ENCODE assay signal across 27 cellular contexts in genomic region chr6:11426571-11426970, GRCh38.
DNase-seq lines count a peak whose midpoint lies in the region; ATAC-seq and TF ChIP-seq lines count a peak whose summit lies in the region.
"Had no signal": no experiment of that assay in that cellular context is flagged by ENCODE, and none has a peak within 500 bp of the region (broad histone marks: within the 10 kb centered on the region; RNA-seq: fewer than 3 reads in every experiment).

No MANE protein-coding gene starts in this region.

- no peaks in the 10 kb centered on the region for H3K79me2 ChIP-seq in PC-9 (ENCODE audit: low read depth)

- DNase-seq in Caco-2 (no peak), PC-9 (no peak), gastrocnemius medialis (no peak), superior temporal gyrus (ENCODE audit: extremely low spot score) (no peak)
- no peak for DNase-seq in activated T-cell treated with anti-CD3 and anti-CD28 coated beads, Interleukin-2, amount 50 U/mL, for 48 hours
- DNase-seq: activated CD8-positive, alpha-beta T cell treated with anti-CD3 and anti-CD28 coated beads, Interleukin-2, amount 10 ng/mL, durations not matched to agents 7 days and 5 days; activated gamma-delta T cell treated with Interleukin-2 at 50 U/mL for 16 hours; amniotic stem cell; CD4-positive, alpha-beta T cell; DMS153; endodermal cell; GOT3; kidney; NCI-H1436 treated with DMSO at 0.1 percent for 48 hours; NCI-H510A; NK-92 treated with Interleukin-12 subunit alpha and Interleukin-12 subunit beta, amount 100 ng/mL, for 24 hours; stimulated activated CD4-positive, alpha-beta T cell treated with anti-CD3 and anti-CD28 coated beads, Interleukin-2, amount 100 ng/mL, for 24 hours; T-cell had no signal

- H3K27me3 ChIP-seq in Caco-2 (replicated peaks; ENCODE audit: control insufficient read depth, insufficient read depth, low read length) (no peaks in the 10 kb centered on the region), PC-9 (ENCODE audit: insufficient read depth, low read depth) (no peaks in the 10 kb centered on the region), gastroesophageal sphincter (no peaks in the 10 kb centered on the region), gastrocnemius medialis (no peaks in the 10 kb centered on the region)
- H3K27me3 ChIP-seq: suprapubic skin had no signal

- in situ Hi-C loops in gastrocnemius medialis (cut with MboI; ENCODE audit: low sequenced_read_pairs in 4 of 4) = no loop called here

- intact Hi-C loops in Caco-2 (cut with micrococcal nuclease; ENCODE audit: unreplicated experiment) (no loop called here), PC-9 (cut with micrococcal nuclease; ENCODE audit: unreplicated experiment) (no loop called here), gastrocnemius medialis (cut with DNase I; ENCODE audit: low total_unique reads) (no loop called here)

- H3K27ac ChIP-seq in PC-9 (peak overlapping the region; percentile 80; the same call in 1 of the 2 replicates), gastroesophageal sphincter (peak overlapping the region in 1 of 4 donors; percentile 18), gastrocnemius medialis (peak overlapping the region in 3 of 4 donors; percentile 30 to 81 (median 64))
- H3K27ac ChIP-seq: psoas muscle, suprapubic skin had no signal

- CTCF ChIA-PET in Caco-2 (lab: Charles Lee) (no interaction called here), PC-9 (lab: Charles Lee) (no interaction called here)

- H4K20me1 ChIP-seq in PC-9 (ENCODE audit: insufficient read depth) = no peaks in the 10 kb centered on the region

- no peaks in the 10 kb centered on the region for H3K27me3 Mint-ChIP-seq in Caco-2 (ENCODE audit: insufficient read depth, unreplicated experiment)
- H3K27me3 Mint-ChIP-seq: CD4-positive, alpha-beta T cell; T-cell had no signal

- peaks cover 49% of the 10 kb centered on the region for H3K4me1 ChIP-seq in Caco-2
- peaks cover 69% of the 10 kb centered on the region for H3K4me1 ChIP-seq in PC-9 (replicated peaks; ENCODE audit: insufficient read depth)
- H3K4me1 ChIP-seq in gastroesophageal sphincter = peaks cover 0 to 35% (median 19%) of the 10 kb centered on the region in 3 donors
- H3K4me1 ChIP-seq in gastrocnemius medialis = peaks cover 27 to 28% of the 10 kb centered on the region in 2 donors

- TF ChIP-seq POLR2A in gastroesophageal sphincter (IDR thresholded peaks at IDR 0.05) (no peak), gastrocnemius medialis (IDR thresholded peaks at IDR 0.05) (no peak)

- H3K9me3 ChIP-seq in Caco-2 (no peaks in the 10 kb centered on the region), PC-9 (ENCODE audit: insufficient read depth, low read depth) (no peaks in the 10 kb centered on the region), gastroesophageal sphincter (no peaks in the 10 kb centered on the region), gastrocnemius medialis (no peaks in the 10 kb centered on the region)
- H3K9me3 ChIP-seq: psoas muscle, suprapubic skin had no signal

- 62 to 93% methylated on average over 2 of the region's 2 CpGs for WGBS in gastroesophageal sphincter (ENCODE audit: low coverage in 1 of 2), 2 donors

- no peaks in the 10 kb centered on the region for H3K36me3 ChIP-seq in Caco-2 (ENCODE audit: control insufficient read depth, insufficient read depth, low read length)
- H3K36me3 ChIP-seq in PC-9 (ENCODE audit: low read depth) = no peaks in the 10 kb centered on the region
- H3K36me3 ChIP-seq in gastroesophageal sphincter = no peaks in the 10 kb centered on the region
- H3K36me3 ChIP-seq in gastrocnemius medialis = no peaks in the 10 kb centered on the region
- H3K36me3 ChIP-seq: suprapubic skin had no signal

- peaks cover 6% of the 10 kb centered on the region for H3K36me3 Mint-ChIP-seq in Caco-2 (ENCODE audit: insufficient read depth, unreplicated experiment)
- H3K36me3 Mint-ChIP-seq: T-cell had no signal

- ATAC-seq in gastroesophageal sphincter = peak; percentile 52
- no peak for ATAC-seq in gastrocnemius medialis
- ATAC-seq in HG02870 (IDR thresholded peaks at IDR 0.05; ENCODE audit: unreplicated experiment) = no peak
- ATAC-seq: activated CD4-positive, CD25-positive, alpha-beta regulatory T cell treated with anti-CD3 and anti-CD28 coated beads, Interleukin-2, amount 50 U/mL, for 24 hours; activated CD8-positive, alpha-beta T cell treated with anti-CD3 and anti-CD28 coated beads, Interleukin-2, amount 10 ng/mL, durations not matched to agents 7 days and 5 days; K562; Panc1; T-cell had no signal

- peaks cover 49% of the 10 kb centered on the region for H3K4me1 Mint-ChIP-seq in Caco-2 (ENCODE audit: low read depth, unreplicated experiment)

- no peaks in the 10 kb centered on the region for H3K9me2 ChIP-seq in PC-9 (ENCODE audit: insufficient read depth)

- H3K4me3 ChIP-seq in Caco-2 (ENCODE audit: low read depth, low read length) (no peak overlapping the region), PC-9 (no peak overlapping the region; the same call in 1 of the 2 replicates), gastroesophageal sphincter (no peak overlapping the region), gastrocnemius medialis (no peak overlapping the region)
- H3K4me3 ChIP-seq: coronary artery, K562, psoas muscle, smooth muscle cell, suprapubic skin had no signal

- POLR2A ChIA-PET in Caco-2 (lab: Charles Lee) = no interaction called here
- POLR2A ChIA-PET in PC-9 (lab: Charles Lee; ENCODE audit: unreplicated experiment) = interaction anchor here (1.0 kb wide), 1 partner anchor 108 kb away, joined by 5 read pairs; no protein-coding TSS in a partner anchor

- H3K4me2 ChIP-seq in PC-9 = 0 out of 2 replicates have a peak overlapping the region, but pooled peaks have one; percentile 63
- H3K4me2 ChIP-seq: smooth muscle cell had no signal

- TF ChIP-seq EP300 in gastroesophageal sphincter (IDR thresholded peaks at IDR 0.05) = no peak

- no TSS peak for BruUV-seq in Caco-2 (replicated peaks; lab: Mats Ljungman, UMichigan)
- no TSS peak for BruUV-seq in PC-9 (replicated peaks; lab: Mats Ljungman, UMichigan)

- no peak for TF ChIP-seq CTCF in Caco-2 (IDR thresholded peaks at IDR 0.05; ENCODE audit: insufficient read depth in 1 of 2, low read depth in 1 of 2, low read length in 1 of 2, severe bottlenecking in 1 of 2, unreplicated experiment in 1 of 2)
- TF ChIP-seq CTCF in PC-9 (conservative IDR thresholded peaks at IDR 0.05) = no peak
- no peak for TF ChIP-seq CTCF in gastroesophageal sphincter (IDR thresholded peaks at IDR 0.05)
- no peak for TF ChIP-seq CTCF in gastrocnemius medialis (IDR thresholded peaks at IDR 0.05 in 4 of 5, conservative IDR thresholded peaks at IDR 0.05 in 1 of 5)

- no peaks in the 10 kb centered on the region for H3K9me3 Mint-ChIP-seq in Caco-2 (ENCODE audit: unreplicated experiment)
- H3K9me3 Mint-ChIP-seq: CD4-positive, alpha-beta T cell; endodermal cell; T-cell had no signal

- H3K27ac Mint-ChIP-seq in Caco-2 (ENCODE audit: unreplicated experiment) = peak overlapping the region; percentile 62
- H3K27ac Mint-ChIP-seq: CD4-positive, alpha-beta T cell; T-cell had no signal

- peaks cover 23% of the 10 kb centered on the region for H3F3A ChIP-seq in PC-9 (ENCODE audit: insufficient read depth, low read depth)

- no peak overlapping the region for H2AFZ ChIP-seq in PC-9

- H3K4me3 Mint-ChIP-seq in Caco-2 (ENCODE audit: unreplicated experiment) = no peak overlapping the region
- H3K4me3 Mint-ChIP-seq: activated CD8-positive, alpha-beta T cell treated with anti-CD3 and anti-CD28 coated beads, Interleukin-2, amount 10 ng/mL, durations not matched to agents 7 days and 5 days; CD4-positive, alpha-beta T cell; endodermal cell; T-cell had no signal
